1 cellular context compared by ENCODE assay signal in genomic region chr10:69139961-69140360, GRCh38.
TF ChIP-seq lines count a peak whose summit lies in the region.

No MANE protein-coding gene starts in this region.

TF ChIP-seq in K562, 482 proteins besides CTCF, POLR2A, EP300 and RAD21:
- TF ChIP-seq GATA2 (CRISPR knock-in tag; IDR thresholded peaks at IDR 0.05): 0 out of 2 replicates have a peak, but pooled peaks have one; percentile 21
- TF ChIP-seq NRF1 (conservative IDR thresholded peaks at IDR 0.05 in 1 of 2, IDR thresholded peaks at IDR 0.05 in 1 of 2): no peak
- no peak for TF ChIP-seq ESRRB (CRISPR knock-in tag; IDR thresholded peaks at IDR 0.05; ENCODE audit: borderline replicate concordance)
- no peak for TF ChIP-seq CBFB (CRISPR knock-in tag; IDR thresholded peaks at IDR 0.05)
- peak; percentile 15; the same call in 1 of the 2 replicates for TF ChIP-seq ZNF121 (CRISPR knock-in tag; conservative IDR thresholded peaks at IDR 0.05)
- no peak for TF ChIP-seq CBX8 (IDR thresholded peaks at IDR 0.05; ENCODE audit: borderline replicate concordance, extremely low read depth, low read depth, low read length, poor library complexity, severe bottlenecking)
